ENCODE assay signal across 8 cellular contexts in genomic region chr20:37451616-37452015, GRCh38.
"Had no signal": no experiment of that assay in that cellular context is flagged by ENCODE, and none has a peak within 500 bp of the region (broad histone marks: within the 10 kb centered on the region; RNA-seq: fewer than 3 reads in every experiment).

No MANE protein-coding gene starts in this region.

- DNase-seq: H7, HFFc6, IMR-90, KG1 had no signal

- H3K36me3 ChIP-seq: HAP-1 had no signal

- H3K4me3 ChIP-seq: GM23338, HAP-1, K562 had no signal

- ATAC-seq: GM23338, HCT116, K562 had no signal

- H3K4me1 ChIP-seq: HAP-1 had no signal
